Comparison of ENCODE assay signal across 8 cellular contexts in genomic region chr2:27582695-27583389, GRCh38. TPM values are rescaled to one million over a fixed set of nuclear protein-coding genes. Genes with fewer than 3 reads are reported as not detected.
DNase-seq lines count a peak whose midpoint lies in the region; ATAC-seq and TF ChIP-seq lines count a peak whose summit lies in the region.

TSS of gene ZNF512 (plus strand) at chr2:27583042. CDS start at chr2:27583113, 71 bp downstream.

- H3K4me1 ChIP-seq in ascending aorta (peaks cover 0 to 17% of the 10 kb centered on the region in 2 donors), uterus (peaks cover 10 to 11% of the 10 kb centered on the region in 2 donors)

- no peak for TF ChIP-seq CTCF in ascending aorta (IDR thresholded peaks at IDR 0.05)
- TF ChIP-seq CTCF in uterus (IDR thresholded peaks at IDR 0.05) = no peak

- peak; percentile 8 to 57 for TF ChIP-seq POLR2A in uterus (IDR thresholded peaks at IDR 0.05)

- intact Hi-C loops in ascending aorta (cut with DNase I) (loop anchor here (2.0 kb wide), 2 partner anchors 94 to 154 kb away; partner anchors contain the start of genes IFT172 and NRBP1), uterus (cut with DNase I; ENCODE audit: low total_unique reads) (no loop called here)

- H3K9me3 ChIP-seq in ascending aorta (peaks cover 4 to 23% of the 10 kb centered on the region in 2 donors), uterus (peaks cover 0 to 2% of the 10 kb centered on the region in 2 donors)

- DNase-seq in NCI-H1694 (lab: John Stamatoyannopoulos, UW) (peak; percentile 93), T-helper 2 cell (peak; percentile 42 to 95 (median 68)), ascending aorta (ENCODE audit: low spot score in 2 of 2) (peak; percentile 74 to 96), hepatic stellate cell (ENCODE audit: low spot score) (peak; percentile 87), putamen (ENCODE audit: low spot score) (peak; percentile 90), uterus (peak; percentile 94 to 96)

- H3K27ac ChIP-seq in ascending aorta (peak within 1 kb of the TSS; percentile 61 to 74), uterus (peak within 1 kb of the TSS; percentile 47 to 74)

- H3K36me3 ChIP-seq in ascending aorta (no peaks in the 10 kb centered on the region), uterus (no peaks in the 10 kb centered on the region)

- ATAC-seq in GM18498 (IDR thresholded peaks at IDR 0.05; ENCODE audit: unreplicated experiment) (peak; percentile 93), HG02884 (IDR thresholded peaks at IDR 0.05; ENCODE audit: unreplicated experiment) (peak; percentile 88)

- no peaks in the 10 kb centered on the region for H3K27me3 ChIP-seq in ascending aorta
- no peaks in the 10 kb centered on the region for H3K27me3 ChIP-seq in uterus

- peak within 1 kb of the TSS; percentile 72 to 75 for H3K4me3 ChIP-seq in ascending aorta
- H3K4me3 ChIP-seq in uterus = peak within 1 kb of the TSS; percentile 52 to 68

RNA-seq across cellular contexts. Expression of gene ZNF512, which starts in this region (rescaled TPM):
- total RNA-seq in ascending aorta = 64.8 TPM
- 10 to 100 TPM; 17.9 to 82.9 (median 42.6) TPM for total RNA-seq in uterus

Comparison
In these comparisons a context has a peak if more than half of its experiments do, and no peak if none do; other contexts are left out.
1. Peak in every context shown above with its lines: DNase-seq, ATAC-seq, H3K4me3 ChIP-seq and H3K27ac ChIP-seq.